Comparison of ENCODE assay signal across 1 cellular context in genomic region chr19:57362419-57362818, GRCh38.
TF ChIP-seq lines count a peak whose summit lies in the region.

No MANE protein-coding gene starts in this region.

TF ChIP-seq in endothelial cell of umbilical vein, 7 proteins besides CTCF, POLR2A, EP300 and RAD21:
- no peak for TF ChIP-seq JUN (IDR thresholded peaks at IDR 0.05; ENCODE audit: borderline replicate concordance, insufficient read depth, insufficient read length, low read depth)
- TF ChIP-seq MYC (IDR thresholded peaks at IDR 0.05; ENCODE audit: low read depth, low read length) = no peak
- no peak for TF ChIP-seq POLR2AphosphoS5 (IDR thresholded peaks at IDR 0.05; ENCODE audit: insufficient read depth, low read depth, low read length)
- TF ChIP-seq, protein P1, sequence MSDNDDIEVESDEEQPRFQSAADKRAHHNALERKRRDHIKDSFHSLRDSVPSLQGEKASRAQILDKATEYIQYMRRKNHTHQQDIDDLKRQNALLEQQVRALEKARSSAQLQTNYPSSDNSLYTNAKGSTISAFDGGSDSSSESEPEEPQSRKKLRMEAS (IDR thresholded peaks at IDR 0.05; ENCODE audit: insufficient read depth, insufficient read length) = no peak
- TF ChIP-seq EZH2 (IDR thresholded peaks at IDR 0.05; ENCODE audit: borderline replicate concordance, low read depth, low read length, severe bottlenecking) = no peak
- TF ChIP-seq FOS (IDR thresholded peaks at IDR 0.05; ENCODE audit: borderline replicate concordance, insufficient read depth, low read length) = no peak
- TF ChIP-seq GATA2 (IDR thresholded peaks at IDR 0.05; ENCODE audit: insufficient read depth, insufficient read length, low read depth, low read length) = no peak
TF ChIP-seq in endothelial cell of umbilical vein: peak in this region for 0.
